Comparison of ENCODE assay signal across 16 cellular contexts in genomic region chr6:18265787-18266523, GRCh38. TPM values are rescaled to one million over a fixed set of nuclear protein-coding genes. Genes with fewer than 3 reads are reported as not detected.
DNase-seq lines count a peak whose midpoint lies in the region; ATAC-seq and TF ChIP-seq lines count a peak whose summit lies in the region.
"Had no signal": no experiment of that assay in that cellular context is flagged by ENCODE, and none has a peak within 500 bp of the region (broad histone marks: within the 10 kb centered on the region; RNA-seq: fewer than 3 reads in every experiment).

No MANE protein-coding gene starts in this region.

- POLR2A ChIA-PET in HEK293T (lab: Yijun Ruan, JAX), result interaction anchor here (0.6 kb wide), 1 partner anchor 34 kb away, joined by 3 read pairs; no protein-coding TSS in a partner anchor

- no peaks in the 10 kb centered on the region for H3K27me3 Mint-ChIP-seq in activated T-cell treated with anti-CD3 and anti-CD28 coated beads, Interleukin-2, amount 50 U/mL, for 4 hours (ENCODE audit: low read depth)
- peaks cover 1% of the 10 kb centered on the region for H3K27me3 Mint-ChIP-seq in dendritic cell treated with granulocyte-macrophage colony-stimulating factor and Interleukin-4, amounts not matched to agents 40 ng/mL and 50 ng/mL, for 4 days

- H3K4me1 ChIP-seq in OCI-LY3 (ENCODE audit: low read length) (peaks cover 14% of the 10 kb centered on the region; the same call in 1 of the 2 replicates), smooth muscle cell (ENCODE audit: low read depth) (peaks cover 10% of the 10 kb centered on the region)

- H3K9me3 ChIP-seq in OCI-LY3 (ENCODE audit: insufficient read depth, low read length), result no peaks in the 10 kb centered on the region
- H3K9me3 ChIP-seq in smooth muscle cell (replicated peaks; ENCODE audit: low read depth), result no peaks in the 10 kb centered on the region
- H3K9me3 ChIP-seq: adrenal gland, SJSA1, uterus had no signal

- H3K9ac ChIP-seq in OCI-LY3 (ENCODE audit: low read length) (no peak overlapping the region), smooth muscle cell (ENCODE audit: low read depth) (no peak overlapping the region)

- H3K36me3 ChIP-seq in OCI-LY3 (replicated peaks; ENCODE audit: low read depth, low read length) (peaks cover 19% of the 10 kb centered on the region), smooth muscle cell (ENCODE audit: low read depth) (no peaks in the 10 kb centered on the region)
- H3K36me3 ChIP-seq: adrenal gland, uterus had no signal

- no peak for DNase-seq in activated T-cell treated with anti-CD3 and anti-CD28 coated beads, Interleukin-2, amount 50 U/mL, for 4 hours
- DNase-seq in activated T-cell treated with anti-CD3 and anti-CD28 coated beads, Interleukin-2, amount 50 U/mL, for 1 hour, result no peak
- DNase-seq in smooth muscle cell (lab: John Stamatoyannopoulos, UW; ENCODE audit: unreplicated experiment) (no peak), DMS79 (lab: John Stamatoyannopoulos, UW) (no peak), NCI-H226 (no peak), HEK293T (ENCODE audit: extremely low spot score) (no peak)
- DNase-seq: adrenal gland, dermis blood vessel endothelial cell, kidney glomerular epithelial cell, NCI-H774, nucleus accumbens, uterus had no signal

- ATAC-seq in activated T-cell treated with anti-CD3 and anti-CD28 coated beads, Interleukin-2, amount 50 U/mL, for 4 hours, result no peak
- ATAC-seq: activated CD4-positive, CD25-positive, alpha-beta regulatory T cell treated with anti-CD3 and anti-CD28 coated beads, Interleukin-2, amount 50 U/mL, for 24 hours had no signal

- peaks cover 8% of the 10 kb centered on the region for H3F3A ChIP-seq in smooth muscle cell (ENCODE audit: low read depth)

- H3K27me3 ChIP-seq in OCI-LY3 (ENCODE audit: low read depth, low read length), result no peaks in the 10 kb centered on the region
- H3K27me3 ChIP-seq in smooth muscle cell (ENCODE audit: low read depth), result no peaks in the 10 kb centered on the region
- H3K27me3 ChIP-seq: adrenal gland, SJSA1, uterus had no signal

- H3K27ac ChIP-seq in OCI-LY3 (ENCODE audit: low read length), result no peak overlapping the region
- no peak overlapping the region for H3K27ac ChIP-seq in smooth muscle cell (ENCODE audit: low read depth)

- CTCF ChIA-PET in HEK293T (lab: Yijun Ruan, JAX), result interaction anchor here (0.7 kb wide), 1 partner anchor 234 kb away, joined by 3 read pairs; no protein-coding TSS in a partner anchor

- H3K9me3 Mint-ChIP-seq in activated T-cell treated with anti-CD3 and anti-CD28 coated beads, Interleukin-2, amount 50 U/mL, for 4 hours, result no peaks in the 10 kb centered on the region
- H3K9me3 Mint-ChIP-seq in dendritic cell treated with granulocyte-macrophage colony-stimulating factor and Interleukin-4, amounts not matched to agents 40 ng/mL and 50 ng/mL, for 4 days, result no peaks in the 10 kb centered on the region

- peaks cover 14% of the 10 kb centered on the region for H3K36me3 Mint-ChIP-seq in activated T-cell treated with anti-CD3 and anti-CD28 coated beads, Interleukin-2, amount 50 U/mL, for 4 hours (ENCODE audit: insufficient read depth)
- H3K36me3 Mint-ChIP-seq in dendritic cell treated with granulocyte-macrophage colony-stimulating factor and Interleukin-4, amounts not matched to agents 40 ng/mL and 50 ng/mL, for 4 days (ENCODE audit: low read depth), result peaks cover 31% of the 10 kb centered on the region

- H3K4me3 Mint-ChIP-seq in activated T-cell treated with anti-CD3 and anti-CD28 coated beads, Interleukin-2, amount 50 U/mL, for 4 hours, result peak overlapping the region; percentile 90
- H3K4me3 Mint-ChIP-seq in dendritic cell treated with granulocyte-macrophage colony-stimulating factor and Interleukin-4, amounts not matched to agents 40 ng/mL and 50 ng/mL, for 4 days, result peak overlapping the region; percentile 30

- TF ChIP-seq CTCF in OCI-LY3 (IDR thresholded peaks at IDR 0.05; ENCODE audit: low read depth, low read length) (no peak), smooth muscle cell (IDR thresholded peaks at IDR 0.05; ENCODE audit: borderline replicate concordance, insufficient read depth, poor library complexity, severe bottlenecking) (no peak)

- H3K79me2 ChIP-seq in OCI-LY3 (ENCODE audit: low read length), result peaks cover 48% of the 10 kb centered on the region
- peaks cover 31% of the 10 kb centered on the region for H3K79me2 ChIP-seq in smooth muscle cell (ENCODE audit: low read depth)

- peak overlapping the region; percentile 96 for H3K27ac Mint-ChIP-seq in dendritic cell treated with granulocyte-macrophage colony-stimulating factor and Interleukin-4, amounts not matched to agents 40 ng/mL and 50 ng/mL, for 4 days

- intact Hi-C loops in dendritic cell treated with granulocyte-macrophage colony-stimulating factor and Interleukin-4, amounts not matched to agents 40 ng/mL and 50 ng/mL, for 4 days (cut with micrococcal nuclease), result loop anchor here (10.0 kb wide), 1 partner anchor 119 kb away; the partner anchor contains the start of gene RNF144B

- peaks cover 39% of the 10 kb centered on the region for H3K4me1 Mint-ChIP-seq in activated T-cell treated with anti-CD3 and anti-CD28 coated beads, Interleukin-2, amount 50 U/mL, for 4 hours (ENCODE audit: low read depth)
- peaks cover 25% of the 10 kb centered on the region for H3K4me1 Mint-ChIP-seq in dendritic cell treated with granulocyte-macrophage colony-stimulating factor and Interleukin-4, amounts not matched to agents 40 ng/mL and 50 ng/mL, for 4 days (ENCODE audit: low read depth)

- WGBS in smooth muscle cell (ENCODE audit: low lambda C conversion rate), result 89% methylated on average over 14 of the region's 14 CpGs

- H4K20me1 ChIP-seq in OCI-LY3 (ENCODE audit: insufficient read depth, low read length), result no peaks in the 10 kb centered on the region
- peaks cover 18% of the 10 kb centered on the region for H4K20me1 ChIP-seq in smooth muscle cell (ENCODE audit: low read depth)

- H2AFZ ChIP-seq in OCI-LY3 (ENCODE audit: low read depth, low read length) (no peak overlapping the region), smooth muscle cell (ENCODE audit: low read depth) (peak overlapping the region; percentile 93)

- H3K4me2 ChIP-seq in OCI-LY3 (ENCODE audit: low read length) (peak overlapping the region; percentile 89), smooth muscle cell (no peak overlapping the region)

- peak overlapping the region; percentile 94; the same call in 1 of the 2 replicates for H3K4me3 ChIP-seq in OCI-LY3 (ENCODE audit: low read length)
- no peak overlapping the region for H3K4me3 ChIP-seq in smooth muscle cell

TF ChIP-seq in HEK293T, 16 proteins besides CTCF, POLR2A, EP300 and RAD21:
- TF ChIP-seq, protein P1, sequence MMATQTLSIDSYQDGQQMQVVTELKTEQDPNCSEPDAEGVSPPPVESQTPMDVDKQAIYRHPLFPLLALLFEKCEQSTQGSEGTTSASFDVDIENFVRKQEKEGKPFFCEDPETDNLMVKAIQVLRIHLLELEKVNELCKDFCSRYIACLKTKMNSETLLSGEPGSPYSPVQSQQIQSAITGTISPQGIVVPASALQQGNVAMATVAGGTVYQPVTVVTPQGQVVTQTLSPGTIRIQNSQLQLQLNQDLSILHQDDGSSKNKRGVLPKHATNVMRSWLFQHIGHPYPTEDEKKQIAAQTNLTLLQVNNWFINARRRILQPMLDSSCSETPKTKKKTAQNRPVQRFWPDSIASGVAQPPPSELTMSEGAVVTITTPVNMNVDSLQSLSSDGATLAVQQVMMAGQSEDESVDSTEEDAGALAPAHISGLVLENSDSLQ (IDR thresholded peaks at IDR 0.05), result no peak

RNA-seq across cellular contexts. Expression of gene DEK, which starts 1.6 kb away (rescaled TPM):
- total RNA-seq in activated T-cell treated with anti-CD3 and anti-CD28 coated beads, Interleukin-2, amount 50 U/mL, for 4 hours, result 100 to 1,000 TPM; 124 to 154 (median 130) TPM
- 50.7 and 56.5 TPM in 2 replicates for total RNA-seq in smooth muscle cell
- polyA plus RNA-seq in smooth muscle cell, result 33.5 and 33.7 TPM in 2 replicates
